1 cellular context compared by ENCODE assay signal in the genomic region with DNA sequence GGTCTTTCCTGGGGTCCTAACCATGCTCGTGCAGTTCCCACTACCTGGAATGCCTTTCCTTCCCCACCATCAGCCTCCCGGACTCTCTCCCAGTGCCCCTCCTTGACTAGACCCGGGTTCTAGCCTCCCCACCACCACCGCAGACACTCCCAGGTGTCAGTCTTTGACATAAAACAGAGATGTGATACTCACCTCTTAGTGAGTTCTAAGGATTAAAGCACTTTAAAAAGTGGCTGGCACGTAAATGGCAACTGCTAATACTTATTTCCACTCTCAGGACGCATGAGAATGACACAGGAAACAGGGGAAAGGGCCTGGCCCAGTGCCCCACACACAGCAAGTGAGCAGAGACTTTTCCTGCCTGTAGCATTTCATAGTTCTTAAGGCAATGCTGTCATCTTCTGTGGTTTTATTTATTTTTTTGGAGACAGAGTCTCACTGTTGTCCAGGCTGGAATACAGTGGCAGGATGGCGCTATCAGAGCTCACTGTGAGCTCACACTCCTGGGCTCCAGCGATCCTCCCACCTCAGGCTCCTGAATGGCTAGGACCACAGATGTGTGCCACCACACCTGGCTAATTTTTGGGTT.
TF ChIP-seq lines count a peak whose summit lies in the region.

No MANE protein-coding gene starts in this region.

TF ChIP-seq in GM12878, 131 proteins besides CTCF, POLR2A, EP300 and RAD21:
- TF ChIP-seq TCF7 (IDR thresholded peaks at IDR 0.05; ENCODE audit: borderline replicate concordance): no peak
- TF ChIP-seq, protein P1, sequence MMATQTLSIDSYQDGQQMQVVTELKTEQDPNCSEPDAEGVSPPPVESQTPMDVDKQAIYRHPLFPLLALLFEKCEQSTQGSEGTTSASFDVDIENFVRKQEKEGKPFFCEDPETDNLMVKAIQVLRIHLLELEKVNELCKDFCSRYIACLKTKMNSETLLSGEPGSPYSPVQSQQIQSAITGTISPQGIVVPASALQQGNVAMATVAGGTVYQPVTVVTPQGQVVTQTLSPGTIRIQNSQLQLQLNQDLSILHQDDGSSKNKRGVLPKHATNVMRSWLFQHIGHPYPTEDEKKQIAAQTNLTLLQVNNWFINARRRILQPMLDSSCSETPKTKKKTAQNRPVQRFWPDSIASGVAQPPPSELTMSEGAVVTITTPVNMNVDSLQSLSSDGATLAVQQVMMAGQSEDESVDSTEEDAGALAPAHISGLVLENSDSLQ (IDR thresholded peaks at IDR 0.05): no peak
- TF ChIP-seq ETV6 (conservative IDR thresholded peaks at IDR 0.05 in 1 of 2, IDR thresholded peaks at IDR 0.05 in 1 of 2; ENCODE audit: borderline replicate concordance in 1 of 2, low read depth in 1 of 2): no peak
- no peak for TF ChIP-seq ATF7 (IDR thresholded peaks at IDR 0.05; ENCODE audit: low read depth)
- TF ChIP-seq TARDBP (IDR thresholded peaks at IDR 0.05; ENCODE audit: borderline replicate concordance): no peak
- no peak for TF ChIP-seq JUND (IDR thresholded peaks at IDR 0.05; ENCODE audit: low read depth, low read length)
- no peak for TF ChIP-seq LARP7 (IDR thresholded peaks at IDR 0.05)
- TF ChIP-seq CEBPB (IDR thresholded peaks at IDR 0.05; ENCODE audit: borderline replicate concordance in 1 of 2, low read depth in 2 of 2, low read length in 2 of 2): no peak
